In the genomic region with DNA sequence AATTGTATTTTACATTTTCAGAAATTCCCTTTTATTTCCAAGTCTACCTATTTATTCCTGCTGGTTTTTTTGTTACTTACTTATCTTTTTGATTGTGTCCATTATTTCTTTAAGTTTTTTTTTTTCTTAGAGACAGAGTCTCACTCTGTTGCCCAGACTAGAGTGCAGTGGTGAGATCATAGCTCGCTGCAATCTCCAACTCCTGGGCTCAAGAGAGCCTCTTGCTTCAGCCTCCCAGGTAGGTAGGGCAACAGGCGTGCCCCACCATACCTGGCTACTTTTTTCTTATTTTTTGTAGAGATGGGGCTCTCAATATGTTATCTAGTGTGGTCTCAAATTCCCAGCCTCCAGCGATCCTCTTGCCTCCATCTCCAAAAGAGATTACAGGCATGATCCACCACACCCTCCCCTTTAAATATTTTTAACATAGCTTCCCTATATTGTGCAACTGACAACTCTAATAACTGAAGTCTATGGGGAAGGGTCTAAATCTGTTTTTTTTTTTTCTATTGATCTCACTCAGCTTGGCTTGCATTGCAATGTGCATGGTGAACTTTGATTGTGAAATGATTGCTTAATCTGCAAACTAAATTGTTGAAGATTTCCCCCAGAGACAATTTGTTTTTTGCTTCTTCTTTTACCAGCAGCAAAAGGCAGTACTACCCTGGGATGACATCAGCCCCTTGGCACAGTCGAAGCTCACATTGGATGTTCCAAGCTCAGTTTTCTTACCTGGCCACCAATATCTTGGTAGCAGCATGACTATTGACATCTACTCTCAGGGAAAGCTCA, we compare ENCODE assay signal across 20 cellular contexts. TPM values are rescaled to one million over a fixed set of nuclear protein-coding genes. Genes with fewer than 3 reads are reported as not detected.
DNase-seq lines count a peak whose midpoint lies in the region; ATAC-seq lines count a peak whose summit lies in the region.
"Had no signal": no experiment of that assay in that cellular context is flagged by ENCODE, and none has a peak within 500 bp of the region (broad histone marks: within the 10 kb centered on the region; RNA-seq: fewer than 3 reads in every experiment).

No MANE protein-coding gene starts in this region.

- H3K4me1 Mint-ChIP-seq in stimulated activated naive B cell treated with anti-CD40 and anti-IgM and Interleukin-4, amounts not matched to agents 10 μg/mL and 1 μg/mL and 100 μg/mL, for 72 hours: peaks cover 15 to 17% of the 10 kb centered on the region in 2 donors

- H3K36me3 Mint-ChIP-seq in stimulated activated naive B cell treated with anti-CD40 and anti-IgM and Interleukin-4, amounts not matched to agents 10 μg/mL and 1 μg/mL and 100 μg/mL, for 72 hours: no peaks in the 10 kb centered on the region
- H3K36me3 Mint-ChIP-seq: activated CD4-positive, alpha-beta memory T cell treated with anti-CD3 and anti-CD28 coated beads for 36 hours; natural killer cell treated with Interleukin-12 subunit alpha and Interleukin-12 subunit beta and Interleukin-15 and Interleukin-18, amount 100 ng/mL, for 72 hours had no signal

- DNase-seq in HuH-7 (ENCODE audit: low spot score) (peak; percentile 39), SIG-M5 (lab: John Stamatoyannopoulos, UW) (peak; percentile 34), H4 (ENCODE audit: low spot score) (no peak), NCI-H146 (lab: John Stamatoyannopoulos, UW) (no peak), NCI-H128 (lab: John Stamatoyannopoulos, UW; ENCODE audit: unreplicated experiment) (no peak)
- DNase-seq in stimulated activated naive B cell treated with anti-CD40 and anti-IgM and Interleukin-4, amounts not matched to agents 10 μg/mL and 1 μg/mL and 100 μg/mL, for 72 hours: no peak
- DNase-seq: activated CD4-positive, alpha-beta memory T cell treated with anti-CD3 and anti-CD28 coated beads for 36 hours; activated naive CD4-positive, alpha-beta T cell treated with anti-CD3 and anti-CD28 coated beads for 36 hours; activated T-cell treated with anti-CD3 and anti-CD28 coated beads, Interleukin-2, amount 50 U/mL, for 1 hour; anterior cingulate cortex; Caco-2; EL; heart right ventricle; NCI-H2227 treated with DMSO at 0.1 percent for 48 hours; NK-92 treated with Interleukin-12 subunit alpha and Interleukin-12 subunit beta, amount 100 ng/mL, for 24 hours; stimulated activated CD4-positive, alpha-beta T cell treated with anti-CD3 and anti-CD28 coated beads, Interleukin-2, amount 100 ng/mL, for 24 hours; uterus; WERI-Rb-1 had no signal

- peaks cover 27 to 48% of the 10 kb centered on the region in 2 donors for H3K27me3 Mint-ChIP-seq in stimulated activated naive B cell treated with anti-CD40 and anti-IgM and Interleukin-4, amounts not matched to agents 10 μg/mL and 1 μg/mL and 100 μg/mL, for 72 hours

- H3K4me3 Mint-ChIP-seq in stimulated activated naive B cell treated with anti-CD40 and anti-IgM and Interleukin-4, amounts not matched to agents 10 μg/mL and 1 μg/mL and 100 μg/mL, for 72 hours: no peak overlapping the region
- H3K4me3 Mint-ChIP-seq: activated CD4-positive, alpha-beta memory T cell treated with anti-CD3 and anti-CD28 coated beads for 36 hours; activated naive CD4-positive, alpha-beta T cell treated with anti-CD3 and anti-CD28 coated beads for 36 hours; natural killer cell treated with Interleukin-12 subunit alpha and Interleukin-12 subunit beta and Interleukin-15 and Interleukin-18, amount 100 ng/mL, for 72 hours had no signal

- ATAC-seq in GM19397 (IDR thresholded peaks at IDR 0.05; ENCODE audit: unreplicated experiment): peak; percentile 32
- peak; percentile 38 to 41 for ATAC-seq in stimulated activated naive B cell treated with anti-CD40 and anti-IgM and Interleukin-4, amounts not matched to agents 10 μg/mL and 1 μg/mL and 100 μg/mL, for 72 hours (replicated peaks)
- ATAC-seq: heart right ventricle; natural killer cell treated with Interleukin-12 subunit alpha and Interleukin-12 subunit beta and Interleukin-15 and Interleukin-18, amount 100 ng/mL, for 72 hours had no signal

- H3K27ac Mint-ChIP-seq in stimulated activated naive B cell treated with anti-CD40 and anti-IgM and Interleukin-4, amounts not matched to agents 10 μg/mL and 1 μg/mL and 100 μg/mL, for 72 hours: peak overlapping the region; percentile 1
- H3K27ac Mint-ChIP-seq: activated CD4-positive, alpha-beta memory T cell treated with anti-CD3 and anti-CD28 coated beads for 36 hours; activated naive CD4-positive, alpha-beta T cell treated with anti-CD3 and anti-CD28 coated beads for 36 hours; natural killer cell treated with Interleukin-12 subunit alpha and Interleukin-12 subunit beta and Interleukin-15 and Interleukin-18, amount 100 ng/mL, for 72 hours had no signal

- peaks cover 0 to 3% of the 10 kb centered on the region in 2 donors for H3K9me3 Mint-ChIP-seq in stimulated activated naive B cell treated with anti-CD40 and anti-IgM and Interleukin-4, amounts not matched to agents 10 μg/mL and 1 μg/mL and 100 μg/mL, for 72 hours
- H3K9me3 Mint-ChIP-seq: activated CD4-positive, alpha-beta memory T cell treated with anti-CD3 and anti-CD28 coated beads for 36 hours; activated naive CD4-positive, alpha-beta T cell treated with anti-CD3 and anti-CD28 coated beads for 36 hours; natural killer cell treated with Interleukin-12 subunit alpha and Interleukin-12 subunit beta and Interleukin-15 and Interleukin-18, amount 100 ng/mL, for 72 hours had no signal

RNA-seq across cellular contexts. Expression of gene COCH, which starts 25.7 kb away (rescaled TPM):
- not detected in 2 replicates for total RNA-seq in H4 (2014; rRNA removed; shearing (Covaris generic))

Comparison
In these comparisons a context has a peak if more than half of its experiments do, and no peak if none do; other contexts are left out.
1. DNase-seq: peak in HuH-7 (single experiment) and SIG-M5 (single experiment); none in stimulated activated naive B cell treated with anti-CD40 and anti-IgM and Interleukin-4, amounts not matched to agents 10 μg/mL and 1 μg/mL and 100 μg/mL, for 72 hours (single experiment), H4 (single experiment), NCI-H146 (single experiment) and NCI-H128 (single experiment).